ENCODE assay signal across 8 cellular contexts in the genomic region with DNA sequence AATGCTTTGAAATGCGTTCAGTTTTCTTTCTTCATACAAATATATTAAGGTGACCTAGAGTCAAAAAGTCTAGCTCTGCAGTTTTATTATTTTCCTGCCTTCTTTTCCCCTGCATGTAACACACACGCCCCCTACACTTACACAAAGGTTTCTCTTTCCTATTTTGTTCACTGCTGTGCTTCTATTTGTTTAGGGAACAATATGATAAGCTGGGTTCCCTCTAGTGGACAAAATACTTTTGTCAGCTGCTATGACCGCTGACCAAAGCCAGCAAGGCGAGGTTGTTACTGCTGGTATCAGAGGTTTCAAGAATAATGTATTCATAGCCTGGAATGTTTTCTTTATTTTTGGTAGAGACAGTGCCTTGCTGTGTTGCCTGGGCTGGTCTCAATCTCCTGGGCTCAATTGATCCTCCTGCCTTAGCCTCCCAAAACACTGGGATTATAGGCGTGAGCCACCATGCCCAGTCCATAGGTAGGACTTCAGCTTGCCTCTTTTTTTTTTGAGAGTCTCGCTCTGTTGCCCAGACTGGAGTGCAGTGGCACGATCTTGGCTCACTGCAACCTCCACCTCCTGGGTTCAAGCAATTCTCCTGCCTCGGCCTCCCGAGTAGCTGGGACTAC. TPM values are rescaled to one million over a fixed set of nuclear protein-coding genes. Genes with fewer than 3 reads are reported as not detected.
A peak's percentile ranks its signal among the peaks of the same experiment; 100 is the strongest.
DNase-seq lines count a peak whose midpoint lies in the region; ATAC-seq and TF ChIP-seq lines count a peak whose summit lies in the region.

No MANE protein-coding gene starts in this region.

- peaks cover 23% of the 10 kb centered on the region for H3K4me1 Mint-ChIP-seq in neural crest cell
- no peaks in the 10 kb centered on the region for H3K4me1 Mint-ChIP-seq in activated T-helper 2 cell treated with anti-CD3 and anti-CD28 coated beads, Interferon-gamma antibody, Interleukin-2, Interleukin-4, amounts not matched to agents 10 μg/mL and 5 μg/mL and 100 μg/mL, durations not matched to agents 14 hours and 24 hours and 36 hours (ENCODE audit: low read depth)

- ATAC-seq in HG03521 (IDR thresholded peaks at IDR 0.05; ENCODE audit: unreplicated experiment), result no peak

- peak; percentile 39 for TF ChIP-seq CTCF in GM12864 (IDR thresholded peaks at IDR 0.05; ENCODE audit: low read depth, low read length, missing control alignments)
- peak; percentile 77 for TF ChIP-seq CTCF in fibroblast of the aortic adventitia (IDR thresholded peaks at IDR 0.05; ENCODE audit: insufficient read depth, low read length)
- peak; percentile 83 for TF ChIP-seq CTCF in neural crest cell (conservative IDR thresholded peaks at IDR 0.05)

- H3K4me3 ChIP-seq in GM12864 (ENCODE audit: low read depth, low read length), result no peak overlapping the region
- H3K4me3 ChIP-seq in fibroblast of the aortic adventitia (ENCODE audit: low read depth, low read length), result no peak overlapping the region

- H3K4me3 Mint-ChIP-seq in neural crest cell, result no peak overlapping the region
- H3K4me3 Mint-ChIP-seq in activated T-helper 2 cell treated with anti-CD3 and anti-CD28 coated beads, Interferon-gamma antibody, Interleukin-2, Interleukin-4, amounts not matched to agents 10 μg/mL and 5 μg/mL and 100 μg/mL, durations not matched to agents 14 hours and 24 hours and 36 hours (ENCODE audit: low read depth), result no peak overlapping the region

- H3K36me3 Mint-ChIP-seq in neural crest cell (ENCODE audit: low read depth), result peaks cover 2% of the 10 kb centered on the region
- H3K36me3 Mint-ChIP-seq in activated T-helper 2 cell treated with anti-CD3 and anti-CD28 coated beads, Interferon-gamma antibody, Interleukin-2, Interleukin-4, amounts not matched to agents 10 μg/mL and 5 μg/mL and 100 μg/mL, durations not matched to agents 14 hours and 24 hours and 36 hours (ENCODE audit: low read depth), result peaks cover 21% of the 10 kb centered on the region

- peak; percentile 51 for DNase-seq in A172 (ENCODE audit: low spot score)
- DNase-seq in GM12864 (ENCODE audit: low read depth), result no peak
- peak; percentile 77 for DNase-seq in M059J (ENCODE audit: low read depth)
- DNase-seq in SW480 (ENCODE audit: low spot score), result peak; percentile 82
- DNase-seq in fibroblast of the aortic adventitia (ENCODE audit: low read depth), result peak; percentile 88
- DNase-seq in neural crest cell (ENCODE audit: low read depth, low spot score), result peak; percentile 24
- DNase-seq in activated T-helper 2 cell treated with anti-CD3 and anti-CD28 coated beads, Interferon-gamma antibody, Interleukin-2, Interleukin-4, amounts not matched to agents 10 μg/mL and 5 μg/mL and 100 μg/mL, durations not matched to agents 14 hours and 24 hours and 36 hours (ENCODE audit: low spot score), result no peak

- H3K27me3 Mint-ChIP-seq in neural crest cell (ENCODE audit: low read depth), result no peaks in the 10 kb centered on the region
- no peaks in the 10 kb centered on the region for H3K27me3 Mint-ChIP-seq in activated T-helper 2 cell treated with anti-CD3 and anti-CD28 coated beads, Interferon-gamma antibody, Interleukin-2, Interleukin-4, amounts not matched to agents 10 μg/mL and 5 μg/mL and 100 μg/mL, durations not matched to agents 14 hours and 24 hours and 36 hours (ENCODE audit: low read depth)

- intact Hi-C loops in activated T-helper 2 cell treated with anti-CD3 and anti-CD28 coated beads, Interferon-gamma antibody, Interleukin-2, Interleukin-4, amounts not matched to agents 10 μg/mL and 5 μg/mL and 100 μg/mL, durations not matched to agents 14 hours and 24 hours and 36 hours (cut with micrococcal nuclease), result loop anchor here (1.0 kb wide), 1 partner anchor 34 kb away; the partner anchor contains the start of gene FNTB

- no peaks in the 10 kb centered on the region for H3K9me3 Mint-ChIP-seq in neural crest cell
- no peaks in the 10 kb centered on the region for H3K9me3 Mint-ChIP-seq in activated T-helper 2 cell treated with anti-CD3 and anti-CD28 coated beads, Interferon-gamma antibody, Interleukin-2, Interleukin-4, amounts not matched to agents 10 μg/mL and 5 μg/mL and 100 μg/mL, durations not matched to agents 14 hours and 24 hours and 36 hours

- no peak overlapping the region for H3K27ac Mint-ChIP-seq in neural crest cell (ENCODE audit: unreplicated experiment)
- no peak overlapping the region for H3K27ac Mint-ChIP-seq in activated T-helper 2 cell treated with anti-CD3 and anti-CD28 coated beads, Interferon-gamma antibody, Interleukin-2, Interleukin-4, amounts not matched to agents 10 μg/mL and 5 μg/mL and 100 μg/mL, durations not matched to agents 14 hours and 24 hours and 36 hours

RNA-seq across cellular contexts. Expression of gene FNTB, which starts 33.4 kb away (rescaled TPM):
- total RNA-seq in A172 (2014; rRNA removed; shearing (Covaris generic)), result 7.4 and 9.0 TPM in 2 replicates
- 18.3 and 23.7 TPM in 2 replicates for total RNA-seq in M059J (2014; rRNA removed; shearing (Covaris generic))
- total RNA-seq in fibroblast of the aortic adventitia (ENCODE audit: low replicate concordance), result 5.6 and 19.3 TPM in 2 replicates
- 28.6 and 37.3 TPM in 2 replicates for total RNA-seq in neural crest cell
- total RNA-seq in activated T-helper 2 cell treated with anti-CD3 and anti-CD28 coated beads, Interferon-gamma antibody, Interleukin-2, Interleukin-4, amounts not matched to agents 10 μg/mL and 5 μg/mL and 100 μg/mL, durations not matched to agents 14 hours and 24 hours and 36 hours, result 14.8 and 17.5 TPM in 2 replicates

RNA-seq across cellular contexts. Expression of gene RAB15, which starts 47.9 kb away (rescaled TPM):
- total RNA-seq in A172 (2014; rRNA removed; shearing (Covaris generic)), result 42.3 and 45.8 TPM in 2 replicates
- total RNA-seq in M059J (2014; rRNA removed; shearing (Covaris generic)), result 3.8 and 6.3 TPM in 2 replicates
- total RNA-seq in fibroblast of the aortic adventitia (ENCODE audit: low replicate concordance), result 3.8 and 4.8 TPM in 2 replicates
- 16.5 and 17.9 TPM in 2 replicates for total RNA-seq in neural crest cell
- 4.7 and 4.8 TPM in 2 replicates for total RNA-seq in activated T-helper 2 cell treated with anti-CD3 and anti-CD28 coated beads, Interferon-gamma antibody, Interleukin-2, Interleukin-4, amounts not matched to agents 10 μg/mL and 5 μg/mL and 100 μg/mL, durations not matched to agents 14 hours and 24 hours and 36 hours

Comparison
In these comparisons a context has a peak if more than half of its experiments do, and no peak if none do; other contexts are left out.
1. DNase-seq: peak in A172 (single experiment), M059J (single experiment), SW480 (single experiment), fibroblast of the aortic adventitia (single experiment) and neural crest cell (single experiment); none in GM12864 (single experiment) and activated T-helper 2 cell treated with anti-CD3 and anti-CD28 coated beads, Interferon-gamma antibody, Interleukin-2, Interleukin-4, amounts not matched to agents 10 μg/mL and 5 μg/mL and 100 μg/mL, durations not matched to agents 14 hours and 24 hours and 36 hours (single experiment).
2. Peak in every context shown above with its lines, with median percentiles within 50 percentile points of each other: CTCF ChIP-seq.